1 cellular context compared by ENCODE assay signal in the genomic region with DNA sequence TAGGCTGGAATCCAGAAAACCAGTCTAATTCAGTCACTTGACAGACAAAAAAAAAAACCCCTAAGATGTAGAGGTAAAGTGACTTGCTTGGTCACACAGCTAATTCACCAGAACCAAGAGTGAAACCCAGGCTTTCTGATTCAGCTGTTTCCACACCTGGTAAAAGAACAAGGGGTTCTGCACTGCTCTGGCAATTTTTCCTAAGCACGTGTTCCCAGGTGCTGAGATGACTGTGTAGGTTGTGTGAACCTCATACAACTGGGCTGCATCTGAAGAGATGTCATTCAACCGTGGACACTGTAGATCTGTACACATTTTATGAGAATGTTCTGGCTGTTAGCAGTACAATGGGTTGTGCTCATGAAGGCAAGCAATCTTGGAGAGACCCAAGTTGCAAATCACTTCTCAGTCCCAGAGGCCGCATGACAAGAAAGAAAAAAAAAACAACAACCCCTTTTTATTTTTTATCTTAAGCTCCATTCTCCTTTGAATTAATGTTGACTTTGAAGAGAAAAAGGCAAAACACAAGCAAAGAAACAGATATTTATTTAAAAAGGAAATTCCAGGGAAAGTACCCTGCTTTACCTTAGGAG.
TF ChIP-seq lines count a peak whose summit lies in the region.

No MANE protein-coding gene starts in this region.

TF ChIP-seq in GM12878, 131 proteins besides CTCF, POLR2A, EP300 and RAD21 (continued from another document and continues in another):
- TF ChIP-seq EZH2 (IDR thresholded peaks at IDR 0.05; ENCODE audit: borderline replicate concordance, control insufficient read depth, low read depth, low read length), result no peak
- peak; percentile 99 for TF ChIP-seq TCF3 (IDR thresholded peaks at IDR 0.05; ENCODE audit: borderline replicate concordance, insufficient read depth, low read depth, low read length)
- TF ChIP-seq SREBF1 (IDR thresholded peaks at IDR 0.05; ENCODE audit: low read length), result no peak
- TF ChIP-seq RBBP5 (conservative IDR thresholded peaks at IDR 0.05), result no peak
- no peak for TF ChIP-seq TAF1 (IDR thresholded peaks at IDR 0.05; ENCODE audit: borderline replicate concordance, low read depth, low read length)
- TF ChIP-seq MYB (IDR thresholded peaks at IDR 0.05; ENCODE audit: borderline replicate concordance, low read depth, low read length), result no peak
- TF ChIP-seq, protein P1, sequence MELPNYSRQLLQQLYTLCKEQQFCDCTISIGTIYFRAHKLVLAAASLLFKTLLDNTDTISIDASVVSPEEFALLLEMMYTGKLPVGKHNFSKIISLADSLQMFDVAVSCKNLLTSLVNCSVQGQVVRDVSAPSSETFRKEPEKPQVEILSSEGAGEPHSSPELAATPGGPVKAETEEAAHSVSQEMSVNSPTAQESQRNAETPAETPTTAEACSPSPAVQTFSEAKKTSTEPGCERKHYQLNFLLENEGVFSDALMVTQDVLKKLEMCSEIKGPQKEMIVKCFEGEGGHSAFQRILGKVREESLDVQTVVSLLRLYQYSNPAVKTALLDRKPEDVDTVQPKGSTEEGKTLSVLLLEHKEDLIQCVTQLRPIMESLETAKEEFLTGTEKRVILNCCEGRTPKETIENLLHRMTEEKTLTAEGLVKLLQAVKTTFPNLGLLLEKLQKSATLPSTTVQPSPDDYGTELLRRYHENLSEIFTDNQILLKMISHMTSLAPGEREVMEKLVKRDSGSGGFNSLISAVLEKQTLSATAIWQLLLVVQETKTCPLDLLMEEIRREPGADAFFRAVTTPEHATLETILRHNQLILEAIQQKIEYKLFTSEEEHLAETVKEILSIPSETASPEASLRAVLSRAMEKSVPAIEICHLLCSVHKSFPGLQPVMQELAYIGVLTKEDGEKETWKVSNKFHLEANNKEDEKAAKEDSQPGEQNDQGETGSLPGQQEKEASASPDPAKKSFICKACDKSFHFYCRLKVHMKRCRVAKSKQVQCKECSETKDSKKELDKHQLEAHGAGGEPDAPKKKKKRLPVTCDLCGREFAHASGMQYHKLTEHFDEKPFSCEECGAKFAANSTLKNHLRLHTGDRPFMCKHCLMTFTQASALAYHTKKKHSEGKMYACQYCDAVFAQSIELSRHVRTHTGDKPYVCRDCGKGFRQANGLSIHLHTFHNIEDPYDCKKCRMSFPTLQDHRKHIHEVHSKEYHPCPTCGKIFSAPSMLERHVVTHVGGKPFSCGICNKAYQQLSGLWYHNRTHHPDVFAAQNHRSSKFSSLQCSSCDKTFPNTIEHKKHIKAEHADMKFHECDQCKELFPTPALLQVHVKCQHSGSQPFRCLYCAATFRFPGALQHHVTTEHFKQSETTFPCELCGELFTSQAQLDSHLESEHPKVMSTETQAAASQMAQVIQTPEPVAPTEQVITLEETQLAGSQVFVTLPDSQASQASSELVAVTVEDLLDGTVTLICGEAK (IDR thresholded peaks at IDR 0.05; ENCODE audit: borderline replicate concordance), result no peak; the same call in 1 of the 2 replicates
- no peak for TF ChIP-seq RB1 (IDR thresholded peaks at IDR 0.05; ENCODE audit: borderline replicate concordance)
- TF ChIP-seq CBFB (IDR thresholded peaks at IDR 0.05; ENCODE audit: low read depth), result peak; percentile 71; the same call in 1 of the 2 replicates
- TF ChIP-seq YBX1 (IDR thresholded peaks at IDR 0.05), result no peak
- TF ChIP-seq DPF2 (IDR thresholded peaks at IDR 0.05), result peak; percentile 84
- TF ChIP-seq EGR1 (IDR thresholded peaks at IDR 0.05; ENCODE audit: borderline replicate concordance in 1 of 2, low read depth in 2 of 2, low read length in 2 of 2), result no peak
- no peak for TF ChIP-seq ZBTB33 (IDR thresholded peaks at IDR 0.05)
- TF ChIP-seq MAX (IDR thresholded peaks at IDR 0.05; ENCODE audit: low read depth, low read length), result peak; percentile 85; the same call in 1 of the 2 replicates
- TF ChIP-seq, protein P2, sequence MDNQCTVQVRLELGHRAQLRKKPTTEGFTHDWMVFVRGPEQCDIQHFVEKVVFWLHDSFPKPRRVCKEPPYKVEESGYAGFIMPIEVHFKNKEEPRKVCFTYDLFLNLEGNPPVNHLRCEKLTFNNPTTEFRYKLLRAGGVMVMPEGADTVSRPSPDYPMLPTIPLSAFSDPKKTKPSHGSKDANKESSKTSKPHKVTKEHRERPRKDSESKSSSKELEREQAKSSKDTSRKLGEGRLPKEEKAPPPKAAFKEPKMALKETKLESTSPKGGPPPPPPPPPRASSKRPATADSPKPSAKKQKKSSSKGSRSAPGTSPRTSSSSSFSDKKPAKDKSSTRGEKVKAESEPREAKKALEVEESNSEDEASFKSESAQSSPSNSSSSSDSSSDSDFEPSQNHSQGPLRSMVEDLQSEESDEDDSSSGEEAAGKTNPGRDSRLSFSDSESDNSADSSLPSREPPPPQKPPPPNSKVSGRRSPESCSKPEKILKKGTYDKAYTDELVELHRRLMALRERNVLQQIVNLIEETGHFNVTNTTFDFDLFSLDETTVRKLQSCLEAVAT (IDR thresholded peaks at IDR 0.05), result no peak; the same call in 1 of the 2 replicates
- no peak for TF ChIP-seq ZNF207 (IDR thresholded peaks at IDR 0.05; ENCODE audit: borderline replicate concordance)
- peak; percentile 81 for TF ChIP-seq SP1 (IDR thresholded peaks at IDR 0.05; ENCODE audit: low read depth, low read length)
- no peak for TF ChIP-seq STAT1 (conservative IDR thresholded peaks at IDR 0.05)
- no peak for TF ChIP-seq PAX8 (IDR thresholded peaks at IDR 0.05)
- no peak for TF ChIP-seq RFX5 (IDR thresholded peaks at IDR 0.05; ENCODE audit: low read depth, low read length)
- TF ChIP-seq ZNF217 (IDR thresholded peaks at IDR 0.05), result 0 out of 2 replicates have a peak, but pooled peaks have one; percentile 77
- peak; percentile 95; the same call in 1 of the 2 replicates for TF ChIP-seq BACH1 (IDR thresholded peaks at IDR 0.05; ENCODE audit: borderline replicate concordance)
- TF ChIP-seq SMAD1 (IDR thresholded peaks at IDR 0.05; ENCODE audit: low read depth, partially characterized antibody), result peak; percentile 92
- no peak for TF ChIP-seq ATF3 (IDR thresholded peaks at IDR 0.05; ENCODE audit: borderline replicate concordance, extremely low read depth, low read depth, low read length)
- TF ChIP-seq KDM1A (IDR thresholded peaks at IDR 0.05; ENCODE audit: borderline replicate concordance), result no peak
- peak; percentile 95 for TF ChIP-seq FOXM1 (IDR thresholded peaks at IDR 0.05; ENCODE audit: low read depth, low read length)
- TF ChIP-seq CHD1 (IDR thresholded peaks at IDR 0.05; ENCODE audit: low read depth, low read length), result no peak
- TF ChIP-seq HSF1 (IDR thresholded peaks at IDR 0.05; ENCODE audit: low read depth, low read length), result no peak
- no peak for TF ChIP-seq ZBTB4 (CRISPR knock-in tag; IDR thresholded peaks at IDR 0.05)
- peak; percentile 45 for TF ChIP-seq PBX3 (IDR thresholded peaks at IDR 0.05; ENCODE audit: insufficient replicate concordance, low read depth, low read length)
- TF ChIP-seq SMARCA5 (IDR thresholded peaks at IDR 0.05), result peak; percentile 77
- TF ChIP-seq E2F8 (IDR thresholded peaks at IDR 0.05; ENCODE audit: low read depth, partially characterized antibody), result no peak
- TF ChIP-seq GATAD2B (conservative IDR thresholded peaks at IDR 0.05; ENCODE audit: low read depth), result peak; percentile 70; the same call in 1 of the 2 replicates
- TF ChIP-seq FOS (IDR thresholded peaks at IDR 0.05; ENCODE audit: borderline replicate concordance, extremely low read depth, insufficient read length), result no peak
- peak; percentile 83 for TF ChIP-seq POU2F2 (IDR thresholded peaks at IDR 0.05; ENCODE audit: borderline replicate concordance, low read depth, low read length)
- TF ChIP-seq RELA (IDR thresholded peaks at IDR 0.05; ENCODE audit: borderline replicate concordance, partially characterized antibody), result peak; percentile 54
- peak; percentile 97 for TF ChIP-seq ATF2 (IDR thresholded peaks at IDR 0.05; ENCODE audit: low read length)
- TF ChIP-seq SREBF2 (IDR thresholded peaks at IDR 0.05; ENCODE audit: low read length), result no peak
- no peak for TF ChIP-seq FOXK2 (IDR thresholded peaks at IDR 0.05)
